In genomic region chr18:40855661-40856060, GRCh38 we compare ENCODE assay signal across 22 cellular contexts.
"Had no signal": no experiment of that assay in that cellular context is flagged by ENCODE, and none has a peak within 500 bp of the region (broad histone marks: within the 10 kb centered on the region; RNA-seq: fewer than 3 reads in every experiment).

No MANE protein-coding gene starts in this region.

- H3K36me3 ChIP-seq: left lung, neutrophil, pancreas, right lobe of liver, stomach, thyroid gland, vagina had no signal

- H3K4me1 ChIP-seq: pancreas, right lobe of liver, vagina had no signal

- H3K27ac ChIP-seq: dorsolateral prefrontal cortex, left lung, neutrophil, pancreas, right lobe of liver, stomach, thyroid gland, vagina had no signal

- H3K9me3 Mint-ChIP-seq: nephron had no signal

- DNase-seq: dorsolateral prefrontal cortex; effector CD4-positive, alpha-beta T cell; head of caudate nucleus; kidney; left lung; mesenchymal stem cell; midbrain; naive thymus-derived CD4-positive, alpha-beta T cell; pancreas; right lobe of liver; small intestine; stimulated activated CD4-positive, alpha-beta T cell treated with anti-CD3 and anti-CD28 coated beads, Interleukin-12 subunit alpha, Interleukin-12 subunit beta, amount 100 ng/mL, for 4 hours; stimulated activated CD4-positive, alpha-beta T cell treated with anti-CD3 and anti-CD28 coated beads, Interleukin-1b, Interleukin-23, amount 100 ng/mL, for 48 hours; stimulated activated CD4-positive, alpha-beta T cell treated with anti-CD3 and anti-CD28 coated beads, Interleukin-4, amount 100 ng/mL, for 1 hour; stimulated activated CD8-positive, alpha-beta memory T cell treated with anti-CD3 and anti-CD28 coated beads, Interleukin-4, amount 100 ng/mL, for 48 hours; stimulated activated naive CD4-positive, alpha-beta T cell; stomach; thyroid gland; trophoblast cell had no signal

- H3K27me3 ChIP-seq: left lung, neutrophil, pancreas, right lobe of liver, stomach, thyroid gland, vagina had no signal

- H3K4me3 ChIP-seq: dorsolateral prefrontal cortex, left lung, pancreas, right lobe of liver, stomach, thyroid gland, vagina had no signal

- H3K9me3 ChIP-seq: left lung, neutrophil, pancreas, right lobe of liver, stomach, thyroid gland, vagina had no signal

- H3K36me3 Mint-ChIP-seq: naive thymus-derived CD4-positive, alpha-beta T cell had no signal

- H3K4me3 Mint-ChIP-seq: naive thymus-derived CD4-positive, alpha-beta T cell; nephron had no signal

- H3K4me1 Mint-ChIP-seq: naive thymus-derived CD4-positive, alpha-beta T cell had no signal

- H3K27me3 Mint-ChIP-seq: naive thymus-derived CD4-positive, alpha-beta T cell had no signal

- ATAC-seq: left lung; naive thymus-derived CD4-positive, alpha-beta T cell; pancreas; right lobe of liver had no signal

- H3K27ac Mint-ChIP-seq: naive thymus-derived CD4-positive, alpha-beta T cell; nephron had no signal
